In genomic region chr3:86180696-86181095, GRCh38 we compare ENCODE assay signal across 1 cellular context.
TF ChIP-seq lines count a peak whose summit lies in the region.

No MANE protein-coding gene starts in this region.

TF ChIP-seq in GM23338, 12 proteins besides CTCF, POLR2A, EP300 and RAD21 (continued from another document):
- TF ChIP-seq, protein P1, sequence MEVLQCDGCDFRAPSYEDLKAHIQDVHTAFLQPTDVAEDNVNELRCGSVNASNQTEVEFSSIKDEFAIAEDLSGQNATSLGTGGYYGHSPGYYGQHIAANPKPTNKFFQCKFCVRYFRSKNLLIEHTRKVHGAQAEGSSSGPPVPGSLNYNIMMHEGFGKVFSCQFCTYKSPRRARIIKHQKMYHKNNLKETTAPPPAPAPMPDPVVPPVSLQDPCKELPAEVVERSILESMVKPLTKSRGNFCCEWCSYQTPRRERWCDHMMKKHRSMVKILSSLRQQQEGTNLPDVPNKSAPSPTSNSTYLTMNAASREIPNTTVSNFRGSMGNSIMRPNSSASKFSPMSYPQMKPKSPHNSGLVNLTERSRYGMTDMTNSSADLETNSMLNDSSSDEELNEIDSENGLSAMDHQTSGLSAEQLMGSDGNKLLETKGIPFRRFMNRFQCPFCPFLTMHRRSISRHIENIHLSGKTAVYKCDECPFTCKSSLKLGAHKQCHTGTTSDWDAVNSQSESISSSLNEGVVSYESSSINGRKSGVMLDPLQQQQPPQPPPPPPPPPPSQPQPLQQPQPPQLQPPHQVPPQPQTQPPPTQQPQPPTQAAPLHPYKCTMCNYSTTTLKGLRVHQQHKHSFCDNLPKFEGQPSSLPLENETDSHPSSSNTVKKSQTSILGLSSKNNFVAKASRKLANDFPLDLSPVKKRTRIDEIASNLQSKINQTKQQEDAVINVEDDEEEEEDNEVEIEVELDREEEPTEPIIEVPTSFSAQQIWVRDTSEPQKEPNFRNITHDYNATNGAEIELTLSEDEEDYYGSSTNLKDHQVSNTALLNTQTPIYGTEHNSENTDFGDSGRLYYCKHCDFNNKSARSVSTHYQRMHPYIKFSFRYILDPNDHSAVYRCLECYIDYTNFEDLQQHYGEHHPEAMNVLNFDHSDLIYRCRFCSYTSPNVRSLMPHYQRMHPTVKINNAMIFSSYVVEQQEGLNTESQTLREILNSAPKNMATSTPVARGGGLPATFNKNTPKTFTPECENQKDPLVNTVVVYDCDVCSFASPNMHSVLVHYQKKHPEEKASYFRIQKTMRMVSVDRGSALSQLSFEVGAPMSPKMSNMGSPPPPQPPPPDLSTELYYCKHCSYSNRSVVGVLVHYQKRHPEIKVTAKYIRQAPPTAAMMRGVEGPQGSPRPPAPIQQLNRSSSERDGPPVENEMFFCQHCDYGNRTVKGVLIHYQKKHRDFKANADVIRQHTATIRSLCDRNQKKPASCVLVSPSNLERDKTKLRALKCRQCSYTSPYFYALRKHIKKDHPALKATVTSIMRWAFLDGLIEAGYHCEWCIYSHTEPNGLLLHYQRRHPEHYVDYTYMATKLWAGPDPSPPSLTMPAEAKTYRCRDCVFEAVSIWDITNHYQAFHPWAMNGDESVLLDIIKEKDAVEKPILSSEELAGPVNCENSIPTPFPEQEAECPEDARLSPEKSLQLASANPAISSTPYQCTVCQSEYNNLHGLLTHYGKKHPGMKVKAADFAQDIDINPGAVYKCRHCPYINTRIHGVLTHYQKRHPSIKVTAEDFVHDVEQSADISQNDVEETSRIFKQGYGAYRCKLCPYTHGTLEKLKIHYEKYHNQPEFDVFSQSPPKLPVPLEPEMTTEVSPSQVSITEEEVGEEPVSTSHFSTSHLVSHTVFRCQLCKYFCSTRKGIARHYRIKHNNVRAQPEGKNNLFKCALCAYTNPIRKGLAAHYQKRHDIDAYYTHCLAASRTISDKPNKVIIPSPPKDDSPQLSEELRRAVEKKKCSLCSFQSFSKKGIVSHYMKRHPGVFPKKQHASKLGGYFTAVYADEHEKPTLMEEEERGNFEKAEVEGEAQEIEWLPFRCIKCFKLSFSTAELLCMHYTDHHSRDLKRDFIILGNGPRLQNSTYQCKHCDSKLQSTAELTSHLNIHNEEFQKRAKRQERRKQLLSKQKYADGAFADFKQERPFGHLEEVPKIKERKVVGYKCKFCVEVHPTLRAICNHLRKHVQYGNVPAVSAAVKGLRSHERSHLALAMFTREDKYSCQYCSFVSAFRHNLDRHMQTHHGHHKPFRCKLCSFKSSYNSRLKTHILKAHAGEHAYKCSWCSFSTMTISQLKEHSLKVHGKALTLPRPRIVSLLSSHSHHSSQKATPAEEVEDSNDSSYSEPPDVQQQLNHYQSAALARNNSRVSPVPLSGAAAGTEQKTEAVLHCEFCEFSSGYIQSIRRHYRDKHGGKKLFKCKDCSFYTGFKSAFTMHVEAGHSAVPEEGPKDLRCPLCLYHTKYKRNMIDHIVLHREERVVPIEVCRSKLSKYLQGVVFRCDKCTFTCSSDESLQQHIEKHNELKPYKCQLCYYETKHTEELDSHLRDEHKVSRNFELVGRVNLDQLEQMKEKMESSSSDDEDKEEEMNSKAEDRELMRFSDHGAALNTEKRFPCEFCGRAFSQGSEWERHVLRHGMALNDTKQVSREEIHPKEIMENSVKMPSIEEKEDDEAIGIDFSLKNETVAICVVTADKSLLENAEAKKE (CRISPR knock-in tag; IDR thresholded peaks at IDR 0.05), result no peak
- TF ChIP-seq ZNF114 (CRISPR knock-in tag; IDR thresholded peaks at IDR 0.05) (no peak), POLR2AphosphoS5 (IDR thresholded peaks at IDR 0.05; ENCODE audit: low read depth) (no peak), STAT1 (IDR thresholded peaks at IDR 0.05; ENCODE audit: unreplicated experiment) (no peak), EZH2 (IDR thresholded peaks at IDR 0.05; ENCODE audit: low read depth, unreplicated experiment) (no peak), REST (IDR thresholded peaks at IDR 0.05; ENCODE audit: unreplicated experiment) (no peak), JUNB (IDR thresholded peaks at IDR 0.05; ENCODE audit: unreplicated experiment) (no peak), CREB1 (CRISPR knock-in tag; IDR thresholded peaks at IDR 0.05; ENCODE audit: low read depth) (no peak)
TF ChIP-seq in GM23338: peak in this region for 0.
